In the genomic region with DNA sequence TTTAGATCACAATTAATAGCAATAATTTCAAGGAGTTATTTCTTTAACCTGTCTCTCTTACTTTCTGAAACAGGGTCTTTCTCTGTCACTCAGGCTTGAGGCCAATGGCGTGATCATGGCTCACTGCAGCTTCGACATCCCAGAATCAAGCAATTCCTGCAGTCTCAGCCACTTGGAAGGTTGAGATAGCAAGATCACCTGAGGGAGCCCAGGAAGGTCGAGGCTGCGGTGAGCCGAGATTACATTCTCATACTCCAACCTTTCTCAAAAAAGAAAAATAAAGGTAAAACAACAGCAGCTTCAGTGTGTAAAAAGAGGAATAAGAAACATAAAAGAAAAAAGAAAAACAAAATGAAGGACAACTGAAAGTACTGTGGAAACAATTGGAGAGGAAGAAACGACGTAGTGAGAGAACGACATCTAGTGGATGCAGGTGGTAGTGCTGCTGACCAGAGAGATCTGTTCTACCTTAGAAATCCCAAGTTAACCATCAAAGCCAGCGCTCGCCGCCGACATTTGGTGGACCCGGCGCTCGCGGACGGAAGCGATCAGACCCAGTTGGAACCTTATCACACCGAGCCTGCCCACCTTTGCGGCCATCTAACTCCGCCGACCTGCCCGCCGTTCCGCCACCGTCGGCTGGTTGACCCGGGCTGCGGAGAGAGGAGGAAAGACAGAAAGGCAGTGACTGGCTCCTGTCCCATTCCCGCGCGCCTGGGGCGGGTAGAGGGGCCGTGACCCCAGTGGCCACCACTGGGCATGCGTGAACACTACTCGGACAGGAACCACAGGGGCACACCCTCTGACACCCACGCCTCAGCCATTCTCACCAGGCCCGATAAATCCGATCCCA, we compare ENCODE assay signal across 8 cellular contexts.
A peak's percentile ranks its signal among the peaks of the same experiment; 100 is the strongest.
DNase-seq lines count a peak whose midpoint lies in the region; ATAC-seq and TF ChIP-seq lines count a peak whose summit lies in the region.

No MANE protein-coding gene starts in this region.

- no peak overlapping the region for H3K4me3 ChIP-seq in OCI-LY1 (ENCODE audit: low read depth, low read length, poor library complexity, severe bottlenecking)
- peak overlapping the region in 1 of 4 experiments; percentile 18 for H3K4me3 ChIP-seq in fibroblast of lung (replicated peaks in 1 of 4; ENCODE audit: control extremely low read depth in 1 of 4, insufficient read depth in 1 of 4, low read depth in 3 of 4, low read length in 4 of 4)

- no peaks in the 10 kb centered on the region for H4K20me1 ChIP-seq in OCI-LY1 (ENCODE audit: insufficient read depth, low read length)
- no peaks in the 10 kb centered on the region for H4K20me1 ChIP-seq in fibroblast of lung (ENCODE audit: control insufficient read depth, extremely low read depth, insufficient read depth, low read length)

- H3K4me1 ChIP-seq in OCI-LY1 (ENCODE audit: insufficient read depth, low read length, severe bottlenecking) = peaks cover 3% of the 10 kb centered on the region
- no peaks in the 10 kb centered on the region for H3K4me1 ChIP-seq in fibroblast of lung (ENCODE audit: control insufficient read depth, extremely low read depth, insufficient read depth, low read length)

- H3F3A ChIP-seq in OCI-LY1 (ENCODE audit: insufficient read depth, low read length) = no peaks in the 10 kb centered on the region

- H2AFZ ChIP-seq in OCI-LY1 (ENCODE audit: low read length) (no peak overlapping the region), fibroblast of lung (ENCODE audit: low read length) (no peak overlapping the region)

- H3K27ac ChIP-seq in OCI-LY1 (ENCODE audit: low read depth, low read length, poor library complexity, severe bottlenecking) = no peak overlapping the region
- H3K27ac ChIP-seq in fibroblast of lung (ENCODE audit: insufficient read depth, low read length) = no peak overlapping the region

- H3K9me3 ChIP-seq in OCI-LY1 (ENCODE audit: low read length) (no peaks in the 10 kb centered on the region), fibroblast of lung (ENCODE audit: control insufficient read depth, insufficient read depth, low read depth, low read length) (no peaks in the 10 kb centered on the region)

- DNase-seq in COLO668 (lab: John Stamatoyannopoulos, UW; ENCODE audit: unreplicated experiment) (peak; percentile 30), HT-29 (ENCODE audit: low spot score) (peak; percentile 87), activated T-cell treated with anti-CD3 and anti-CD28 coated beads for 48 hours (ENCODE audit: low read depth) (peak; percentile 56), fibroblast of lung (ENCODE audit: low read depth in 2 of 2) (peak; percentile 5 to 48), natural killer cell (peak; percentile 47)
- DNase-seq in stimulated activated naive CD8-positive, alpha-beta T cell treated with anti-CD3 and anti-CD28 coated beads, Interleukin-15, amount 100 ng/mL, for 72 hours = peak; percentile 69 to 70

- H3K36me3 Mint-ChIP-seq in natural killer cell = no peaks in the 10 kb centered on the region

- TF ChIP-seq CTCF in OCI-LY1 (IDR thresholded peaks at IDR 0.05; ENCODE audit: low read length) (peak; percentile 85), fibroblast of lung (conservative IDR thresholded peaks at IDR 0.05 in 1 of 2, IDR thresholded peaks at IDR 0.05 in 1 of 2; ENCODE audit: low read depth in 1 of 2, low read length in 2 of 2) (peak; percentile 80 to 81), natural killer cell (IDR thresholded peaks at IDR 0.05) (peak; percentile 94)

- no peaks in the 10 kb centered on the region for H3K27me3 ChIP-seq in OCI-LY1 (ENCODE audit: insufficient read depth, low read length)
- H3K27me3 ChIP-seq in fibroblast of lung (ENCODE audit: control insufficient read depth, insufficient read depth, low read length) = no peaks in the 10 kb centered on the region

- H3K36me3 ChIP-seq in OCI-LY1 (ENCODE audit: insufficient read depth, low read length) (no peaks in the 10 kb centered on the region), fibroblast of lung (ENCODE audit: control insufficient read depth, insufficient read depth, low read length) (no peaks in the 10 kb centered on the region)

- H3K9me3 Mint-ChIP-seq in natural killer cell = no peaks in the 10 kb centered on the region
- H3K9me3 Mint-ChIP-seq in stimulated activated naive CD8-positive, alpha-beta T cell treated with anti-CD3 and anti-CD28 coated beads, Interleukin-15, amount 100 ng/mL, for 72 hours = no peaks in the 10 kb centered on the region

- peaks cover 0 to 3% of the 10 kb centered on the region in 2 donors for H3K27me3 Mint-ChIP-seq in natural killer cell (ENCODE audit: low read depth in 2 of 2)
- H3K27me3 Mint-ChIP-seq in stimulated activated naive CD8-positive, alpha-beta T cell treated with anti-CD3 and anti-CD28 coated beads, Interleukin-15, amount 100 ng/mL, for 72 hours = peaks cover 16% of the 10 kb centered on the region

- H3K4me1 Mint-ChIP-seq in natural killer cell = peaks cover 7 to 11% of the 10 kb centered on the region in 2 donors
- H3K4me1 Mint-ChIP-seq in stimulated activated naive CD8-positive, alpha-beta T cell treated with anti-CD3 and anti-CD28 coated beads, Interleukin-15, amount 100 ng/mL, for 72 hours = peaks cover 13% of the 10 kb centered on the region

- H3K9ac ChIP-seq in OCI-LY1 (ENCODE audit: low read length) (no peak overlapping the region), fibroblast of lung (ENCODE audit: insufficient read depth, low read length) (no peak overlapping the region)

- H3K4me3 Mint-ChIP-seq in natural killer cell = peak overlapping the region; percentile 85
- peak overlapping the region; percentile 77 to 84 for H3K4me3 Mint-ChIP-seq in stimulated activated naive CD8-positive, alpha-beta T cell treated with anti-CD3 and anti-CD28 coated beads, Interleukin-15, amount 100 ng/mL, for 72 hours

- H3K4me2 ChIP-seq in OCI-LY1 (ENCODE audit: low read length) (0 out of 2 replicates have a peak overlapping the region, but pooled peaks have one; percentile 28), fibroblast of lung (ENCODE audit: extremely low read depth, insufficient read depth, low read length) (peak overlapping the region; percentile 5)

- H3K79me2 ChIP-seq in OCI-LY1 (ENCODE audit: insufficient read depth, low read length) (no peaks in the 10 kb centered on the region), fibroblast of lung (ENCODE audit: control insufficient read depth, insufficient read depth, low read length) (no peaks in the 10 kb centered on the region)

- H3K9me2 ChIP-seq in OCI-LY1 (ENCODE audit: low read depth, low read length) = no peaks in the 10 kb centered on the region

- peak overlapping the region; percentile 14 to 80 for H3K27ac Mint-ChIP-seq in natural killer cell
- H3K27ac Mint-ChIP-seq in stimulated activated naive CD8-positive, alpha-beta T cell treated with anti-CD3 and anti-CD28 coated beads, Interleukin-15, amount 100 ng/mL, for 72 hours = peak overlapping the region; percentile 94 to 97

- peak; percentile 77 for ATAC-seq in GM21360 (IDR thresholded peaks at IDR 0.05; ENCODE audit: unreplicated experiment)
- ATAC-seq in natural killer cell = peak; percentile 76 to 91 (median 90)
- ATAC-seq in stimulated activated naive CD8-positive, alpha-beta T cell treated with anti-CD3 and anti-CD28 coated beads, Interleukin-15, amount 100 ng/mL, for 72 hours = peak; percentile 79

- intact Hi-C loops in natural killer cell (cut with micrococcal nuclease) = loop anchor here (1.0 to 10.0 kb wide), 3 partner anchors 95 to 1462 kb away; no protein-coding TSS in a partner anchor

Comparison
In these comparisons a context has a peak if more than half of its experiments do, and no peak if none do; other contexts are left out.
1. DNase-seq: peak in every context shown above with its lines; median percentile 87 in HT-29; 70 in stimulated activated naive CD8-positive, alpha-beta T cell treated with anti-CD3 and anti-CD28 coated beads, Interleukin-15, amount 100 ng/mL, for 72 hours; 56 in activated T-cell treated with anti-CD3 and anti-CD28 coated beads for 48 hours; 47 in natural killer cell; 30 in COLO668; 26 in fibroblast of lung.